Comparison of ENCODE assay signal across 1 cellular context in the genomic region with DNA sequence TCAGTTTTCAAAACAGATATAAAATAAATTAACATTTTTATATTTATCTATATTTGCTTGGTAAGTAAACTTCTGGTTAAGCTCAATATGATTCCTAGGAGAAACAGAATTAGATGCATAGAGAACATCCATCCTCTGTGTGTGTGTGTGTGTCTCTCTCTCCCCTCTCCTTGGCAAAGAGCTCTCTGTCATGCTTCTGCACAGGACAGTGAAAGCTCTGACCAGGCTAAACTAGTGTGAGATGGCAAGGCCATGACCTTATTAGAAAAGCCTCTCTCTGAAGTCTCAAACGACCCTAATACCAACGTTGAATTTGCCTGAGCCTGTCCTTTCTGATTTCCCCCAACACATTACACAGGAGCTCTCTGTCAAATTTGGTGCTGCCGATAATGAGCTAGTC.
TF ChIP-seq lines count a peak whose summit lies in the region.

No MANE protein-coding gene starts in this region.

TF ChIP-seq in GM23338, 12 proteins besides CTCF, POLR2A, EP300 and RAD21 (continued from another document):
- TF ChIP-seq, protein P1, sequence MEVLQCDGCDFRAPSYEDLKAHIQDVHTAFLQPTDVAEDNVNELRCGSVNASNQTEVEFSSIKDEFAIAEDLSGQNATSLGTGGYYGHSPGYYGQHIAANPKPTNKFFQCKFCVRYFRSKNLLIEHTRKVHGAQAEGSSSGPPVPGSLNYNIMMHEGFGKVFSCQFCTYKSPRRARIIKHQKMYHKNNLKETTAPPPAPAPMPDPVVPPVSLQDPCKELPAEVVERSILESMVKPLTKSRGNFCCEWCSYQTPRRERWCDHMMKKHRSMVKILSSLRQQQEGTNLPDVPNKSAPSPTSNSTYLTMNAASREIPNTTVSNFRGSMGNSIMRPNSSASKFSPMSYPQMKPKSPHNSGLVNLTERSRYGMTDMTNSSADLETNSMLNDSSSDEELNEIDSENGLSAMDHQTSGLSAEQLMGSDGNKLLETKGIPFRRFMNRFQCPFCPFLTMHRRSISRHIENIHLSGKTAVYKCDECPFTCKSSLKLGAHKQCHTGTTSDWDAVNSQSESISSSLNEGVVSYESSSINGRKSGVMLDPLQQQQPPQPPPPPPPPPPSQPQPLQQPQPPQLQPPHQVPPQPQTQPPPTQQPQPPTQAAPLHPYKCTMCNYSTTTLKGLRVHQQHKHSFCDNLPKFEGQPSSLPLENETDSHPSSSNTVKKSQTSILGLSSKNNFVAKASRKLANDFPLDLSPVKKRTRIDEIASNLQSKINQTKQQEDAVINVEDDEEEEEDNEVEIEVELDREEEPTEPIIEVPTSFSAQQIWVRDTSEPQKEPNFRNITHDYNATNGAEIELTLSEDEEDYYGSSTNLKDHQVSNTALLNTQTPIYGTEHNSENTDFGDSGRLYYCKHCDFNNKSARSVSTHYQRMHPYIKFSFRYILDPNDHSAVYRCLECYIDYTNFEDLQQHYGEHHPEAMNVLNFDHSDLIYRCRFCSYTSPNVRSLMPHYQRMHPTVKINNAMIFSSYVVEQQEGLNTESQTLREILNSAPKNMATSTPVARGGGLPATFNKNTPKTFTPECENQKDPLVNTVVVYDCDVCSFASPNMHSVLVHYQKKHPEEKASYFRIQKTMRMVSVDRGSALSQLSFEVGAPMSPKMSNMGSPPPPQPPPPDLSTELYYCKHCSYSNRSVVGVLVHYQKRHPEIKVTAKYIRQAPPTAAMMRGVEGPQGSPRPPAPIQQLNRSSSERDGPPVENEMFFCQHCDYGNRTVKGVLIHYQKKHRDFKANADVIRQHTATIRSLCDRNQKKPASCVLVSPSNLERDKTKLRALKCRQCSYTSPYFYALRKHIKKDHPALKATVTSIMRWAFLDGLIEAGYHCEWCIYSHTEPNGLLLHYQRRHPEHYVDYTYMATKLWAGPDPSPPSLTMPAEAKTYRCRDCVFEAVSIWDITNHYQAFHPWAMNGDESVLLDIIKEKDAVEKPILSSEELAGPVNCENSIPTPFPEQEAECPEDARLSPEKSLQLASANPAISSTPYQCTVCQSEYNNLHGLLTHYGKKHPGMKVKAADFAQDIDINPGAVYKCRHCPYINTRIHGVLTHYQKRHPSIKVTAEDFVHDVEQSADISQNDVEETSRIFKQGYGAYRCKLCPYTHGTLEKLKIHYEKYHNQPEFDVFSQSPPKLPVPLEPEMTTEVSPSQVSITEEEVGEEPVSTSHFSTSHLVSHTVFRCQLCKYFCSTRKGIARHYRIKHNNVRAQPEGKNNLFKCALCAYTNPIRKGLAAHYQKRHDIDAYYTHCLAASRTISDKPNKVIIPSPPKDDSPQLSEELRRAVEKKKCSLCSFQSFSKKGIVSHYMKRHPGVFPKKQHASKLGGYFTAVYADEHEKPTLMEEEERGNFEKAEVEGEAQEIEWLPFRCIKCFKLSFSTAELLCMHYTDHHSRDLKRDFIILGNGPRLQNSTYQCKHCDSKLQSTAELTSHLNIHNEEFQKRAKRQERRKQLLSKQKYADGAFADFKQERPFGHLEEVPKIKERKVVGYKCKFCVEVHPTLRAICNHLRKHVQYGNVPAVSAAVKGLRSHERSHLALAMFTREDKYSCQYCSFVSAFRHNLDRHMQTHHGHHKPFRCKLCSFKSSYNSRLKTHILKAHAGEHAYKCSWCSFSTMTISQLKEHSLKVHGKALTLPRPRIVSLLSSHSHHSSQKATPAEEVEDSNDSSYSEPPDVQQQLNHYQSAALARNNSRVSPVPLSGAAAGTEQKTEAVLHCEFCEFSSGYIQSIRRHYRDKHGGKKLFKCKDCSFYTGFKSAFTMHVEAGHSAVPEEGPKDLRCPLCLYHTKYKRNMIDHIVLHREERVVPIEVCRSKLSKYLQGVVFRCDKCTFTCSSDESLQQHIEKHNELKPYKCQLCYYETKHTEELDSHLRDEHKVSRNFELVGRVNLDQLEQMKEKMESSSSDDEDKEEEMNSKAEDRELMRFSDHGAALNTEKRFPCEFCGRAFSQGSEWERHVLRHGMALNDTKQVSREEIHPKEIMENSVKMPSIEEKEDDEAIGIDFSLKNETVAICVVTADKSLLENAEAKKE (CRISPR knock-in tag; IDR thresholded peaks at IDR 0.05), result no peak
- TF ChIP-seq, protein P2, sequence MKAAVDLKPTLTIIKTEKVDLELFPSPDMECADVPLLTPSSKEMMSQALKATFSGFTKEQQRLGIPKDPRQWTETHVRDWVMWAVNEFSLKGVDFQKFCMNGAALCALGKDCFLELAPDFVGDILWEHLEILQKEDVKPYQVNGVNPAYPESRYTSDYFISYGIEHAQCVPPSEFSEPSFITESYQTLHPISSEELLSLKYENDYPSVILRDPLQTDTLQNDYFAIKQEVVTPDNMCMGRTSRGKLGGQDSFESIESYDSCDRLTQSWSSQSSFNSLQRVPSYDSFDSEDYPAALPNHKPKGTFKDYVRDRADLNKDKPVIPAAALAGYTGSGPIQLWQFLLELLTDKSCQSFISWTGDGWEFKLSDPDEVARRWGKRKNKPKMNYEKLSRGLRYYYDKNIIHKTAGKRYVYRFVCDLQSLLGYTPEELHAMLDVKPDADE (IDR thresholded peaks at IDR 0.05), result no peak
- TF ChIP-seq ZNF331 (CRISPR knock-in tag; IDR thresholded peaks at IDR 0.05; ENCODE audit: low read depth), result no peak
